In the genomic region with DNA sequence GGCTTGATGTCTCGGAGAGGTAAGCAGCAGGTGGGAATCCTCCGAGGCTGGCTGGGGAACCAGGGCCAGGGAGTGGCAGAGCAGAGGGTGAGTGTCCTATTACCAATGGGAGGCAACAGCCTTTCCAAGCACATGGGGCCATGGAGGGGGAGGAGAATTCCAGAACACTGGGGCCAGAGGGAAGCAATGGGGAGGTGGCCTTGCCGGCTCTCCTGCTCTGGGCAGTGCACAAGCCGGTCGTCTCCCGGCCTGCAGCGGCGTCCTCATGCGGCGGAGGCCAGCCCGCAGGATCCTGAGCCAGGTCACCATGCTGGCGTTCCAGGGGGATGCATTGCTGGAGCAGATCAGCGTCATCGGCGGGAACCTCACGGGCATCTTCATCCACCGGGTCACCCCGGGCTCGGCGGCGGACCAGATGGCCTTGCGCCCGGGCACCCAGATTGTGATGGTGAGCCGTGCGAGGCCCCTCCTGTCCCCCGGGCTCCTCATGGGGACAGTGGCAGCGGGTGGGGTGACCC, we compare ENCODE assay signal across 2 cellular contexts.
TF ChIP-seq lines count a peak whose summit lies in the region.

No MANE protein-coding gene starts in this region.

TF ChIP-seq in HEK293, 187 proteins besides CTCF, POLR2A, EP300 and RAD21 (continued from another document):
- TF ChIP-seq ZBTB17 (tag by site-specific recombination; IDR thresholded peaks at IDR 0.05) (0 out of 2 replicates have a peak, but pooled peaks have one; percentile 12), ZNF600 (tag by site-specific recombination; IDR thresholded peaks at IDR 0.05) (peak; percentile 85), ZIC2 (tag by site-specific recombination; IDR thresholded peaks at IDR 0.05) (peak; percentile 63), SCRT2 (tag by site-specific recombination; IDR thresholded peaks at IDR 0.05) (peak; percentile 52; the same call in 1 of the 2 replicates), ZNF341 (tag by site-specific recombination; IDR thresholded peaks at IDR 0.05; ENCODE audit: low read depth) (peak; percentile 46; the same call in 1 of the 2 replicates), ZNF423 (tag by site-specific recombination; IDR thresholded peaks at IDR 0.05) (no peak), SP2 (tag by site-specific recombination; IDR thresholded peaks at IDR 0.05) (no peak), KLF9 (tag by site-specific recombination; IDR thresholded peaks at IDR 0.05; ENCODE audit: low read depth) (no peak)
- TF ChIP-seq, protein P1, sequence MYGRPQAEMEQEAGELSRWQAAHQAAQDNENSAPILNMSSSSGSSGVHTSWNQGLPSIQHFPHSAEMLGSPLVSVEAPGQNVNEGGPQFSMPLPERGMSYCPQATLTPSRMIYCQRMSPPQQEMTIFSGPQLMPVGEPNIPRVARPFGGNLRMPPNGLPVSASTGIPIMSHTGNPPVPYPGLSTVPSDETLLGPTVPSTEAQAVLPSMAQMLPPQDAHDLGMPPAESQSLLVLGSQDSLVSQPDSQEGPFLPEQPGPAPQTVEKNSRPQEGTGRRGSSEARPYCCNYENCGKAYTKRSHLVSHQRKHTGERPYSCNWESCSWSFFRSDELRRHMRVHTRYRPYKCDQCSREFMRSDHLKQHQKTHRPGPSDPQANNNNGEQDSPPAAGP (tag by site-specific recombination; IDR thresholded peaks at IDR 0.05), result no peak
- TF ChIP-seq, protein P2, sequence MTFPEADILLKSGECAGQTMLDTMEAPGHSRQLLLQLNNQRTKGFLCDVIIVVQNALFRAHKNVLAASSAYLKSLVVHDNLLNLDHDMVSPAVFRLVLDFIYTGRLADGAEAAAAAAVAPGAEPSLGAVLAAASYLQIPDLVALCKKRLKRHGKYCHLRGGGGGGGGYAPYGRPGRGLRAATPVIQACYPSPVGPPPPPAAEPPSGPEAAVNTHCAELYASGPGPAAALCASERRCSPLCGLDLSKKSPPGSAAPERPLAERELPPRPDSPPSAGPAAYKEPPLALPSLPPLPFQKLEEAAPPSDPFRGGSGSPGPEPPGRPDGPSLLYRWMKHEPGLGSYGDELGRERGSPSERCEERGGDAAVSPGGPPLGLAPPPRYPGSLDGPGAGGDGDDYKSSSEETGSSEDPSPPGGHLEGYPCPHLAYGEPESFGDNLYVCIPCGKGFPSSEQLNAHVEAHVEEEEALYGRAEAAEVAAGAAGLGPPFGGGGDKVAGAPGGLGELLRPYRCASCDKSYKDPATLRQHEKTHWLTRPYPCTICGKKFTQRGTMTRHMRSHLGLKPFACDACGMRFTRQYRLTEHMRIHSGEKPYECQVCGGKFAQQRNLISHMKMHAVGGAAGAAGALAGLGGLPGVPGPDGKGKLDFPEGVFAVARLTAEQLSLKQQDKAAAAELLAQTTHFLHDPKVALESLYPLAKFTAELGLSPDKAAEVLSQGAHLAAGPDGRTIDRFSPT (tag by site-specific recombination; IDR thresholded peaks at IDR 0.05), result no peak

TF ChIP-seq in WTC11, 78 proteins besides CTCF, POLR2A, EP300 and RAD21 (continued from another document):
- TF ChIP-seq ZNF281 (CRISPR knock-in tag; IDR thresholded peaks at IDR 0.05), result 0 out of 2 replicates have a peak, but pooled peaks have one; percentile 2
- TF ChIP-seq ZNF121 (CRISPR knock-in tag; IDR thresholded peaks at IDR 0.05), result no peak
- TF ChIP-seq, protein P3, sequence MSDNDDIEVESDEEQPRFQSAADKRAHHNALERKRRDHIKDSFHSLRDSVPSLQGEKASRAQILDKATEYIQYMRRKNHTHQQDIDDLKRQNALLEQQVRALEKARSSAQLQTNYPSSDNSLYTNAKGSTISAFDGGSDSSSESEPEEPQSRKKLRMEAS (CRISPR knock-in tag; IDR thresholded peaks at IDR 0.05), result 0 out of 2 replicates have a peak, but pooled peaks have one; percentile 20
- no peak for TF ChIP-seq ATF3 (CRISPR knock-in tag; conservative IDR thresholded peaks at IDR 0.05)
